ENCODE assay signal across 1 cellular context in genomic region chr5:132422720-132423442, GRCh38.
TF ChIP-seq lines count a peak whose summit lies in the region.

No MANE protein-coding gene starts in this region.

TF ChIP-seq in HepG2, 621 proteins besides CTCF, POLR2A, EP300 and RAD21 (continued from another document and continues in another):
- TF ChIP-seq ZNF547 (CRISPR knock-in tag; IDR thresholded peaks at IDR 0.05) (0 out of 2 replicates have a peak, but pooled peaks have one; percentile 20), ZNF24 (IDR thresholded peaks at IDR 0.05) (no peak), RARG (CRISPR knock-in tag; IDR thresholded peaks at IDR 0.05; ENCODE audit: low read depth) (no peak), NR2F2 (IDR thresholded peaks at IDR 0.05; ENCODE audit: borderline replicate concordance, low read depth) (peak; percentile 44; the same call in 1 of the 2 replicates), SNRNP70 (IDR thresholded peaks at IDR 0.05; ENCODE audit: low read depth, low read length) (no peak), SCMH1 (CRISPR knock-in tag; IDR thresholded peaks at IDR 0.05; ENCODE audit: borderline replicate concordance) (no peak), ZBTB20 (CRISPR knock-in tag; IDR thresholded peaks at IDR 0.05; ENCODE audit: borderline replicate concordance, low read depth) (peak; percentile 70; the same call in 1 of the 2 replicates), SMARCC2 (IDR thresholded peaks at IDR 0.05) (no peak), ZNF749 (CRISPR knock-in tag; IDR thresholded peaks at IDR 0.05; ENCODE audit: borderline replicate concordance) (no peak), ZNF776 (CRISPR knock-in tag; IDR thresholded peaks at IDR 0.05) (no peak), ELF3 (CRISPR knock-in tag; IDR thresholded peaks at IDR 0.05) (peak; percentile 83), MED1 (CRISPR knock-in tag; IDR thresholded peaks at IDR 0.05) (peak; percentile 69), TMF1 (CRISPR knock-in tag; IDR thresholded peaks at IDR 0.05; ENCODE audit: low read depth) (no peak), ZKSCAN8 (CRISPR knock-in tag; IDR thresholded peaks at IDR 0.05; ENCODE audit: borderline replicate concordance) (peak; percentile 14; the same call in 1 of the 2 replicates), ZNF614 (CRISPR knock-in tag; IDR thresholded peaks at IDR 0.05; ENCODE audit: borderline replicate concordance) (peak; percentile 21; the same call in 1 of the 2 replicates), CBX5 (CRISPR knock-in tag; IDR thresholded peaks at IDR 0.05; ENCODE audit: borderline replicate concordance) (no peak), MATR3 (CRISPR knock-in tag; IDR thresholded peaks at IDR 0.05) (no peak), PHF8 (CRISPR knock-in tag; IDR thresholded peaks at IDR 0.05) (no peak), ZSCAN5A (CRISPR knock-in tag; IDR thresholded peaks at IDR 0.05; ENCODE audit: borderline replicate concordance) (no peak), CCDC6 (CRISPR knock-in tag; IDR thresholded peaks at IDR 0.05) (no peak), ZNF136 (CRISPR knock-in tag; IDR thresholded peaks at IDR 0.05; ENCODE audit: low read depth) (no peak), ZFP41 (CRISPR knock-in tag; IDR thresholded peaks at IDR 0.05; ENCODE audit: borderline replicate concordance) (no peak), ZNF460 (CRISPR knock-in tag; IDR thresholded peaks at IDR 0.05; ENCODE audit: borderline replicate concordance) (no peak), ZNF644 (CRISPR knock-in tag; IDR thresholded peaks at IDR 0.05; ENCODE audit: low read depth) (peak; percentile 59; the same call in 1 of the 2 replicates), ZSCAN25 (CRISPR knock-in tag; IDR thresholded peaks at IDR 0.05) (no peak), FOXK1 (CRISPR knock-in tag; IDR thresholded peaks at IDR 0.05; ENCODE audit: borderline replicate concordance, low read depth) (peak; percentile 39; the same call in 1 of the 2 replicates), ZSCAN31 (CRISPR knock-in tag; IDR thresholded peaks at IDR 0.05; ENCODE audit: low read depth) (no peak), FOXC1 (CRISPR knock-in tag; IDR thresholded peaks at IDR 0.05; ENCODE audit: borderline replicate concordance) (no peak), ZBTB7A (CRISPR knock-in tag; IDR thresholded peaks at IDR 0.05) (peak; percentile 42; the same call in 1 of the 2 replicates)
- TF ChIP-seq, protein P1, sequence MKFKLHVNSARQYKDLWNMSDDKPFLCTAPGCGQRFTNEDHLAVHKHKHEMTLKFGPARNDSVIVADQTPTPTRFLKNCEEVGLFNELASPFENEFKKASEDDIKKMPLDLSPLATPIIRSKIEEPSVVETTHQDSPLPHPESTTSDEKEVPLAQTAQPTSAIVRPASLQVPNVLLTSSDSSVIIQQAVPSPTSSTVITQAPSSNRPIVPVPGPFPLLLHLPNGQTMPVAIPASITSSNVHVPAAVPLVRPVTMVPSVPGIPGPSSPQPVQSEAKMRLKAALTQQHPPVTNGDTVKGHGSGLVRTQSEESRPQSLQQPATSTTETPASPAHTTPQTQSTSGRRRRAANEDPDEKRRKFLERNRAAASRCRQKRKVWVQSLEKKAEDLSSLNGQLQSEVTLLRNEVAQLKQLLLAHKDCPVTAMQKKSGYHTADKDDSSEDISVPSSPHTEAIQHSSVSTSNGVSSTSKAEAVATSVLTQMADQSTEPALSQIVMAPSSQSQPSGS (CRISPR knock-in tag; IDR thresholded peaks at IDR 0.05) = no peak
- TF ChIP-seq, protein P2, sequence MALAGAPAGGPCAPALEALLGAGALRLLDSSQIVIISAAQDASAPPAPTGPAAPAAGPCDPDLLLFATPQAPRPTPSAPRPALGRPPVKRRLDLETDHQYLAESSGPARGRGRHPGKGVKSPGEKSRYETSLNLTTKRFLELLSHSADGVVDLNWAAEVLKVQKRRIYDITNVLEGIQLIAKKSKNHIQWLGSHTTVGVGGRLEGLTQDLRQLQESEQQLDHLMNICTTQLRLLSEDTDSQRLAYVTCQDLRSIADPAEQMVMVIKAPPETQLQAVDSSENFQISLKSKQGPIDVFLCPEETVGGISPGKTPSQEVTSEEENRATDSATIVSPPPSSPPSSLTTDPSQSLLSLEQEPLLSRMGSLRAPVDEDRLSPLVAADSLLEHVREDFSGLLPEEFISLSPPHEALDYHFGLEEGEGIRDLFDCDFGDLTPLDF (CRISPR knock-in tag; IDR thresholded peaks at IDR 0.05) = no peak
- TF ChIP-seq, protein P3, sequence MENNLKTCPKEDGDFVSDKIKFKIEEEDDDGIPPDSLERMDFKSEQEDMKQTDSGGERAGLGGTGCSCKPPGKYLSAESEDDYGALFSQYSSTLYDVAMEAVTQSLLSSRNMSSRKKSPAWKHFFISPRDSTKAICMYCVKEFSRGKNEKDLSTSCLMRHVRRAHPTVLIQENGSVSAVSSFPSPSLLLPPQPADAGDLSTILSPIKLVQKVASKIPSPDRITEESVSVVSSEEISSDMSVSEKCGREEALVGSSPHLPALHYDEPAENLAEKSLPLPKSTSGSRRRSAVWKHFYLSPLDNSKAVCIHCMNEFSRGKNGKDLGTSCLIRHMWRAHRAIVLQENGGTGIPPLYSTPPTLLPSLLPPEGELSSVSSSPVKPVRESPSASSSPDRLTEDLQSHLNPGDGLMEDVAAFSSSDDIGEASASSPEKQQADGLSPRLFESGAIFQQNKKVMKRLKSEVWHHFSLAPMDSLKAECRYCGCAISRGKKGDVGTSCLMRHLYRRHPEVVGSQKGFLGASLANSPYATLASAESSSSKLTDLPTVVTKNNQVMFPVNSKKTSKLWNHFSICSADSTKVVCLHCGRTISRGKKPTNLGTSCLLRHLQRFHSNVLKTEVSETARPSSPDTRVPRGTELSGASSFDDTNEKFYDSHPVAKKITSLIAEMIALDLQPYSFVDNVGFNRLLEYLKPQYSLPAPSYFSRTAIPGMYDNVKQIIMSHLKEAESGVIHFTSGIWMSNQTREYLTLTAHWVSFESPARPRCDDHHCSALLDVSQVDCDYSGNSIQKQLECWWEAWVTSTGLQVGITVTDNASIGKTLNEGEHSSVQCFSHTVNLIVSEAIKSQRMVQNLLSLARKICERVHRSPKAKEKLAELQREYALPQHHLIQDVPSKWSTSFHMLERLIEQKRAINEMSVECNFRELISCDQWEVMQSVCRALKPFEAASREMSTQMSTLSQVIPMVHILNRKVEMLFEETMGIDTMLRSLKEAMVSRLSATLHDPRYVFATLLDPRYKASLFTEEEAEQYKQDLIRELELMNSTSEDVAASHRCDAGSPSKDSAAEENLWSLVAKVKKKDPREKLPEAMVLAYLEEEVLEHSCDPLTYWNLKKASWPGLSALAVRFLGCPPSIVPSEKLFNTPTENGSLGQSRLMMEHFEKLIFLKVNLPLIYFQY (CRISPR knock-in tag; IDR thresholded peaks at IDR 0.05; ENCODE audit: borderline replicate concordance) = no peak
- TF ChIP-seq, protein P4, sequence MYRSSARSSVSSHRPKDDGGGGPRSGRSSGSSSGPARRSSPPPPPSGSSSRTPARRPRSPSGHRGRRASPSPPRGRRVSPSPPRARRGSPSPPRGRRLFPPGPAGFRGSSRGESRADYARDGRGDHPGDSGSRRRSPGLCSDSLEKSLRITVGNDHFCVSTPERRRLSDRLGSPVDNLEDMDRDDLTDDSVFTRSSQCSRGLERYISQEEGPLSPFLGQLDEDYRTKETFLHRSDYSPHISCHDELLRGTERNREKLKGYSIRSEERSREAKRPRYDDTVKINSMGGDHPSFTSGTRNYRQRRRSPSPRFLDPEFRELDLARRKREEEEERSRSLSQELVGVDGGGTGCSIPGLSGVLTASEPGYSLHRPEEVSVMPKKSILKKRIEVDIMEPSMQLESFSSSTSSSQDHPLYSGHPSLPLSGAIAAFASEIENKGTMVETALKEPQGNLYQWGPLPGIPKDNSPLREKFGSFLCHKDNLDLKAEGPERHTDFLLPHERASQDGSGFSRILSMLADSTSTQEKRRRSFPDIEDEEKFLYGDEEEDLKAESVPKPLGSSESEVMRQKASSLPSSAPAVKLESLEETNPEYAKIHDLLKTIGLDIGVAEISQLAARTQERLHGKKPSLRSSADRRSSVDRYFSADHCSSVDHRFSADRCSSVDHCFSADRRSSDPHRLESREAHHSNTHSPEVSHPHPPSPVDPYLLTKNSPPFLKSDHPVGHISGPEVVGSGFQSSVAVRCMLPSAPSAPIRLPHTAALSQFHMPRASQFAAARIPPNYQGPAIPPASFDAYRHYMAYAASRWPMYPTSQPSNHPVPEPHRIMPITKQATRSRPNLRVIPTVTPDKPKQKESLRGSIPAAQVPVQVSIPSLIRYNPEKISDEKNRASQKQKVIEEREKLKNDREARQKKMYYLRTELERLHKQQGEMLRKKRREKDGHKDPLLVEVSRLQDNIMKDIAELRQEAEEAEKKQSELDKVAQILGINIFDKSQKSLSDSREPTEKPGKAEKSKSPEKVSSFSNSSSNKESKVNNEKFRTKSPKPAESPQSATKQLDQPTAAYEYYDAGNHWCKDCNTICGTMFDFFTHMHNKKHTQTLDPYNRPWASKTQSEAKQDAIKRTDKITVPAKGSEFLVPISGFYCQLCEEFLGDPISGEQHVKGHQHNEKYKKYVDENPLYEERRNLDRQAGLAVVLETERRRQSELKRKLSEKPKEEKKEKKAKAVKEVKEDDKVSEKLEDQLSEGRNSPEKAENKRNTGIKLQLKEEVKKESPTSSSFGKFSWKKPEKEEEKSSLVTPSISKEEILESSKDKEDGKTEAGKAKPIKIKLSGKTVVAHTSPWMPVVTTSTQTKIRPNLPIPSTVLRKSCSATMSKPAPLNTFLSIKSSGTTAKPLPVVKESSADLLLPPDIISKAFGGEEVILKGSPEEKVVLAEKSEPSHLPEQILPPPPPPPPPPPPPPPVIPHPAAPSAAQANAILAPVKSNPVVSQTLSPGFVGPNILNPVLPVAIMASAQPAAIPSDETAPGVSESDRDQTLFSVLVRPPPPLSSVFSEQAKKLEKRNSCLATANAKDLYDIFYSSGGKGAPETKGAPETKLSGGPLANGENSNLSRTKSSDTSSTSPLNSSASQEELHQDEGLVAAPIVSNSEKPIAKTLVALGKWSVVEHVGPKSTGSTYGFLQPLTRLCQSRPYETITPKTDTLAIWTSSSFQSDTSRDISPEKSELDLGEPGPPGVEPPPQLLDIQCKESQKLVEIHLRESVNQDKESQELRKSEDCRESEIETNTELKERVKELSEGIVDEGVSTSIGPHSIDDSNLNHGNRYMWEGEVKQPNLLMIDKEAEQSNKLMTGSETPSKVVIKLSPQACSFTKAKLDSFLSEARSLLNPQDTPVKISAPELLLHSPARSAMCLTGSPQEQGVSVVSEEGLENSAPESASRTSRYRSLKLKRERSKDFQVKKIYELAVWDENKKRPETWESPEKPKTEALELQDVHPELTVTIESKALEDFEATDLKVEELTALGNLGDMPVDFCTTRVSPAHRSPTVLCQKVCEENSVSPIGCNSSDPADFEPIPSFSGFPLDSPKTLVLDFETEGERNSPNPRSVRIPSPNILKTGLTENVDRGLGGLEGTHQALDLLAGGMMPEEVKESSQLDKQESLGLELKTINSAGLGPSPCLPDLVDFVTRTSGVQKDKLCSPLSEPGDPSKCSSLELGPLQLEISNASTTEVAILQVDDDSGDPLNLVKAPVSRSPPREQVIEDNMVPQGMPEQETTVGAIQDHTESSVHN (CRISPR knock-in tag; IDR thresholded peaks at IDR 0.05) = no peak
- TF ChIP-seq, protein P5, sequence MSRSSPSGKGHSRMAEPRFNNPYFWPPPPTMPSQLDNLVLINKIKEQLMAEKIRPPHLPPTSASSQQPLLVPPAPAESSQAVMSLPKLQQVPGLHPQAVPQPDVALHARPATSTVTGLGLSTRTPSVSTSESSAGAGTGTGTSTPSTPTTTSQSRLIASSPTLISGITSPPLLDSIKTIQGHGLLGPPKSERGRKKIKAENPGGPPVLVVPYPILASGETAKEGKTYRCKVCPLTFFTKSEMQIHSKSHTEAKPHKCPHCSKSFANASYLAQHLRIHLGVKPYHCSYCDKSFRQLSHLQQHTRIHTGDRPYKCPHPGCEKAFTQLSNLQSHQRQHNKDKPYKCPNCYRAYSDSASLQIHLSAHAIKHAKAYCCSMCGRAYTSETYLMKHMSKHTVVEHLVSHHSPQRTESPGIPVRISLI (CRISPR knock-in tag; IDR thresholded peaks at IDR 0.05; ENCODE audit: borderline replicate concordance) = no peak
- TF ChIP-seq, protein P6, sequence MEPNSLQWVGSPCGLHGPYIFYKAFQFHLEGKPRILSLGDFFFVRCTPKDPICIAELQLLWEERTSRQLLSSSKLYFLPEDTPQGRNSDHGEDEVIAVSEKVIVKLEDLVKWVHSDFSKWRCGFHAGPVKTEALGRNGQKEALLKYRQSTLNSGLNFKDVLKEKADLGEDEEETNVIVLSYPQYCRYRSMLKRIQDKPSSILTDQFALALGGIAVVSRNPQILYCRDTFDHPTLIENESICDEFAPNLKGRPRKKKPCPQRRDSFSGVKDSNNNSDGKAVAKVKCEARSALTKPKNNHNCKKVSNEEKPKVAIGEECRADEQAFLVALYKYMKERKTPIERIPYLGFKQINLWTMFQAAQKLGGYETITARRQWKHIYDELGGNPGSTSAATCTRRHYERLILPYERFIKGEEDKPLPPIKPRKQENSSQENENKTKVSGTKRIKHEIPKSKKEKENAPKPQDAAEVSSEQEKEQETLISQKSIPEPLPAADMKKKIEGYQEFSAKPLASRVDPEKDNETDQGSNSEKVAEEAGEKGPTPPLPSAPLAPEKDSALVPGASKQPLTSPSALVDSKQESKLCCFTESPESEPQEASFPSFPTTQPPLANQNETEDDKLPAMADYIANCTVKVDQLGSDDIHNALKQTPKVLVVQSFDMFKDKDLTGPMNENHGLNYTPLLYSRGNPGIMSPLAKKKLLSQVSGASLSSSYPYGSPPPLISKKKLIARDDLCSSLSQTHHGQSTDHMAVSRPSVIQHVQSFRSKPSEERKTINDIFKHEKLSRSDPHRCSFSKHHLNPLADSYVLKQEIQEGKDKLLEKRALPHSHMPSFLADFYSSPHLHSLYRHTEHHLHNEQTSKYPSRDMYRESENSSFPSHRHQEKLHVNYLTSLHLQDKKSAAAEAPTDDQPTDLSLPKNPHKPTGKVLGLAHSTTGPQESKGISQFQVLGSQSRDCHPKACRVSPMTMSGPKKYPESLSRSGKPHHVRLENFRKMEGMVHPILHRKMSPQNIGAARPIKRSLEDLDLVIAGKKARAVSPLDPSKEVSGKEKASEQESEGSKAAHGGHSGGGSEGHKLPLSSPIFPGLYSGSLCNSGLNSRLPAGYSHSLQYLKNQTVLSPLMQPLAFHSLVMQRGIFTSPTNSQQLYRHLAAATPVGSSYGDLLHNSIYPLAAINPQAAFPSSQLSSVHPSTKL (CRISPR knock-in tag; IDR thresholded peaks at IDR 0.05) = peak; percentile 85
